Comparison of ENCODE assay signal across 9 cellular contexts in genomic region chr17:81831563-81831956, GRCh38. TPM values are rescaled to one million over a fixed set of nuclear protein-coding genes. Genes with fewer than 3 reads are reported as not detected.
A peak's percentile ranks its signal among the peaks of the same experiment; 100 is the strongest.
DNase-seq lines count a peak whose midpoint lies in the region; ATAC-seq, FAIRE-seq and TF ChIP-seq lines count a peak whose summit lies in the region.
"Had no signal": no experiment of that assay in that cellular context is flagged by ENCODE, and none has a peak within 500 bp of the region (broad histone marks: within the 10 kb centered on the region; RNA-seq: fewer than 3 reads in every experiment).

No MANE protein-coding gene starts in this region.

- H2AFZ ChIP-seq in GM23248: peak overlapping the region; percentile 60

- H3K9ac ChIP-seq in GM23248: peak overlapping the region; percentile 90

- no peaks in the 10 kb centered on the region for H3K36me3 ChIP-seq in GM23248 (ENCODE audit: low read depth)
- H3K36me3 ChIP-seq in mesodermal cell (ENCODE audit: control insufficient read depth, insufficient read depth, low read length): peaks cover 5% of the 10 kb centered on the region

- TF ChIP-seq CTCF in A549 (IDR thresholded peaks at IDR 0.05): no peak

- H3F3A ChIP-seq in GM23248 (ENCODE audit: insufficient read depth): peaks cover 5% of the 10 kb centered on the region; the same call in 1 of the 2 replicates

- no peaks in the 10 kb centered on the region for H3K36me3 Mint-ChIP-seq in activated naive CD4-positive, alpha-beta T cell treated with anti-CD3 and anti-CD28 coated beads, Interleukin-2, amount 10 ng/mL, durations not matched to agents 7 days and 5 days

- H4K20me1 ChIP-seq in GM23248 (ENCODE audit: insufficient read depth): no peaks in the 10 kb centered on the region

- CTCF ChIA-PET in A549 (lab: Yijun Ruan, JAX): interaction anchor here (1.9 kb wide), 1 partner anchor 10 kb away, joined by 5 read pairs; no protein-coding TSS in a partner anchor
- CTCF ChIA-PET in activated naive CD4-positive, alpha-beta T cell treated with anti-CD3 and anti-CD28 coated beads, Interleukin-2, amount 10 ng/mL, durations not matched to agents 7 days and 5 days (lab: Charles Lee): no interaction called here

- TF ChIP-seq EP300 in A549 (IDR thresholded peaks at IDR 0.05): no peak

- peak overlapping the region; percentile 87 for H3K4me3 Mint-ChIP-seq in activated naive CD4-positive, alpha-beta T cell treated with anti-CD3 and anti-CD28 coated beads, Interleukin-2, amount 10 ng/mL, durations not matched to agents 7 days and 5 days

- no peaks in the 10 kb centered on the region for H3K27me3 Mint-ChIP-seq in activated naive CD4-positive, alpha-beta T cell treated with anti-CD3 and anti-CD28 coated beads, Interleukin-2, amount 10 ng/mL, durations not matched to agents 7 days and 5 days

- H3K9me3 Mint-ChIP-seq in activated naive CD4-positive, alpha-beta T cell treated with anti-CD3 and anti-CD28 coated beads, Interleukin-2, amount 10 ng/mL, durations not matched to agents 7 days and 5 days: no peaks in the 10 kb centered on the region

- H3K4me1 ChIP-seq in A549 (peaks cover 21% of the 10 kb centered on the region; the same call in 2 of the 3 replicates), GM23248 (ENCODE audit: insufficient read depth) (peaks cover 7% of the 10 kb centered on the region), mesodermal cell (ENCODE audit: control insufficient read depth, insufficient read depth, low read length, poor library complexity, severe bottlenecking) (no peaks in the 10 kb centered on the region)

- WGBS in A549 (ENCODE audit: missing lambda C conversion rate): 96% methylated on average over 7 of the region's 7 CpGs
- 46 to 60% methylated on average over 7 of the region's 7 CpGs for WGBS in GM23248 (ENCODE audit: low coverage in 1 of 2, low lambda C conversion rate in 2 of 2, missing lambda C conversion rate in 2 of 2), 2 experiments
- WGBS in mesodermal cell (ENCODE audit: insufficient coverage in 2 of 2), 2 experiments: 94 to 98% methylated on average over 4 to 6 of the region's 7 CpGs

- peak overlapping the region; percentile 94 for H3K27ac Mint-ChIP-seq in activated naive CD4-positive, alpha-beta T cell treated with anti-CD3 and anti-CD28 coated beads, Interleukin-2, amount 10 ng/mL, durations not matched to agents 7 days and 5 days

- H3K9me3 ChIP-seq in A549: no peaks in the 10 kb centered on the region
- H3K9me3 ChIP-seq in GM23248 (ENCODE audit: low read depth): no peaks in the 10 kb centered on the region
- H3K9me3 ChIP-seq in mesodermal cell (ENCODE audit: control insufficient read depth, low read length): no peaks in the 10 kb centered on the region

- H3K4me2 ChIP-seq in A549: peak overlapping the region; percentile 99
- H3K4me2 ChIP-seq in GM23248 (ENCODE audit: unreplicated experiment): peak overlapping the region; percentile 86

- no peak for DNase-seq in A549 (ENCODE audit: low read depth in 1 of 2, low spot score in 1 of 2)
- no peak for DNase-seq in GM23248
- DNase-seq in activated naive CD4-positive, alpha-beta T cell treated with anti-CD3 and anti-CD28 coated beads, Interleukin-2, amount 10 ng/mL, durations not matched to agents 7 days and 5 days: no peak
- no peak for DNase-seq in NCI-H345 (lab: John Stamatoyannopoulos, UW)
- DNase-seq in sciatic nerve (ENCODE audit: low spot score): no peak
- no peak for DNase-seq in foreskin melanocyte

- no peak for TF ChIP-seq RAD21 in A549 (conservative IDR thresholded peaks at IDR 0.05 in 1 of 2, IDR thresholded peaks at IDR 0.05 in 1 of 2)

- no peaks in the 10 kb centered on the region for H3K27me3 ChIP-seq in GM23248 (replicated peaks; ENCODE audit: insufficient read depth)

- no peak for FAIRE-seq in A549 (lab: Jason Lieb, UNC)

- no peak for TF ChIP-seq POLR2A in A549 (IDR thresholded peaks at IDR 0.05; ENCODE audit: low read length)

- POLR2A ChIA-PET in A549 (lab: Yijun Ruan, JAX): interaction anchor here (0.6 to 0.8 kb wide), 3 partner anchors 33 to 114 kb away, joined by 3 to 5 read pairs (median 5); no protein-coding TSS in a partner anchor

- H3K4me1 Mint-ChIP-seq in activated naive CD4-positive, alpha-beta T cell treated with anti-CD3 and anti-CD28 coated beads, Interleukin-2, amount 10 ng/mL, durations not matched to agents 7 days and 5 days: peaks cover 27% of the 10 kb centered on the region

- peak overlapping the region in 1 of 2 experiments; percentile 93; a peak in 3 of 6 replicates for H3K27ac ChIP-seq in A549
- peak overlapping the region; percentile 91 for H3K27ac ChIP-seq in GM23248
- no peak overlapping the region for H3K27ac ChIP-seq in mesodermal cell (ENCODE audit: low read depth, low read length, severe bottlenecking)

- in situ Hi-C loops in GM23248 (cut with MboI): no loop called here

- ATAC-seq in A549 (no peak), GM21423 (IDR thresholded peaks at IDR 0.05; ENCODE audit: unreplicated experiment) (no peak), sciatic nerve (no peak)

- intact Hi-C loops in sciatic nerve (cut with DNase I): no loop called here

- peaks cover 51% of the 10 kb centered on the region for H3K79me2 ChIP-seq in GM23248 (ENCODE audit: insufficient read depth)

- no peaks in the 10 kb centered on the region for H3K9me2 ChIP-seq in GM23248 (ENCODE audit: insufficient read depth)

- H3K4me3 ChIP-seq in A549 (no peak overlapping the region), GM23248 (peak overlapping the region; percentile 79), mesodermal cell (ENCODE audit: extremely low read depth, insufficient read depth, low read length, poor library complexity, severe bottlenecking) (peak overlapping the region; percentile 77)

TF ChIP-seq in A549, 52 proteins besides CTCF, POLR2A, EP300 and RAD21 (continues in another document):
- TF ChIP-seq ZC3H11A (IDR thresholded peaks at IDR 0.05) (no peak), FOSL2 (IDR thresholded peaks at IDR 0.05) (no peak), FOSL2 (CRISPR knock-in tag; IDR thresholded peaks at IDR 0.05) (no peak), PHF8 (IDR thresholded peaks at IDR 0.05; ENCODE audit: borderline replicate concordance, low read depth) (no peak), ZNF302 (CRISPR knock-in tag; IDR thresholded peaks at IDR 0.05) (no peak), MAX (IDR thresholded peaks at IDR 0.05) (no peak), TFCP2L1 (CRISPR knock-in tag; IDR thresholded peaks at IDR 0.05) (no peak)

RNA-seq across cellular contexts. Expression of gene MCRIP1, which starts 1.5 kb away (rescaled TPM):
- polyA plus RNA-seq in A549 (2011; rRNA removed): 30.9 and 32.0 TPM in 2 replicates
- polyA plus RNA-seq in A549 (2012; cell fraction: cytosol; rRNA removed): 87.2 and 126 TPM in 2 replicates
- 108 and 113 TPM in 2 replicates for polyA plus RNA-seq in A549 (2012; cell fraction: nucleus; rRNA removed)
- polyA plus RNA-seq in A549 (2017; fragmentation: RNase III; extraction: RNeasy Plus Mini Kit Qiagen cat#74134 plus additional on column Dnase treatment): 43.9 to 51.0 TPM (median 45.1 TPM) in 3 replicates
- 8.6 and 12.1 TPM in 2 replicates for polyA minus RNA-seq in A549 (2011; rRNA and poly(A)+ RNA removed)
- 102 and 135 TPM in 2 replicates for total RNA-seq in GM23248 (2014; rRNA removed; shearing (Covaris generic))
- 145 and 147 TPM in 2 replicates for polyA plus RNA-seq in GM23248 (2016; fragmentation: Nextera tagmentation; extraction: Ambion mirVana)
- 155 TPM for polyA plus RNA-seq in mesodermal cell (2013, experiment 1 of 2)
- 127 TPM for polyA plus RNA-seq in mesodermal cell (2013, experiment 2 of 2)
- total RNA-seq in sciatic nerve: 91.5 TPM

RNA-seq across cellular contexts. Expression of gene PPP1R27, which starts 3.3 kb away (rescaled TPM):
- polyA plus RNA-seq in A549 (2011; rRNA removed) (not detected in 2 replicates), A549 (2017; fragmentation: RNase III; extraction: RNeasy Plus Mini Kit Qiagen cat#74134 plus additional on column Dnase treatment) (0.09 TPM in 1 of 3 replicates, not detected in the others), GM23248 (2016; fragmentation: Nextera tagmentation; extraction: Ambion mirVana) (0.37 TPM in 1 of 2 replicates, not detected in the other)
- polyA plus RNA-seq in A549 (2012; cell fraction: cytosol; rRNA removed): 0.30 and 0.39 TPM in 2 replicates
- polyA plus RNA-seq in A549 (2012; cell fraction: nucleus; rRNA removed): 0.43 and 0.86 TPM in 2 replicates
- not detected in 2 replicates for polyA minus RNA-seq in A549 (2011; rRNA and poly(A)+ RNA removed)
- not detected in 2 replicates for total RNA-seq in GM23248 (2014; rRNA removed; shearing (Covaris generic))
- polyA plus RNA-seq in mesodermal cell (2013, experiment 1 of 2): not detected
- not detected for polyA plus RNA-seq in mesodermal cell (2013, experiment 2 of 2)
- total RNA-seq in sciatic nerve: not detected
- total RNA-seq: lung microvascular endothelial cell had no signal

RNA-seq across cellular contexts. Expression of gene GCGR, which starts 27.6 kb away (rescaled TPM):
- polyA plus RNA-seq in A549 (2011; rRNA removed) (0.05 and 0.19 TPM in 2 replicates), A549 (2017; fragmentation: RNase III; extraction: RNeasy Plus Mini Kit Qiagen cat#74134 plus additional on column Dnase treatment) (0.37 to 0.46 TPM (median 0.45 TPM) in 3 replicates), GM23248 (2016; fragmentation: Nextera tagmentation; extraction: Ambion mirVana) (not detected in 2 replicates)
- 0.33 and 0.53 TPM in 2 replicates for polyA plus RNA-seq in A549 (2012; cell fraction: cytosol; rRNA removed)
- 3.8 and 5.6 TPM in 2 replicates for polyA plus RNA-seq in A549 (2012; cell fraction: nucleus; rRNA removed)
- not detected in 2 replicates for polyA minus RNA-seq in A549 (2011; rRNA and poly(A)+ RNA removed)
- not detected in 2 replicates for total RNA-seq in GM23248 (2014; rRNA removed; shearing (Covaris generic))
- not detected for polyA plus RNA-seq in mesodermal cell (2013, experiment 1 of 2)
- polyA plus RNA-seq in mesodermal cell (2013, experiment 2 of 2): not detected
- 7.8 TPM for total RNA-seq in sciatic nerve
- total RNA-seq: lung microvascular endothelial cell had no signal

RNA-seq across cellular contexts. Expression of gene P4HB, which starts 28.8 kb away (rescaled TPM):
- polyA plus RNA-seq in A549 (2011; rRNA removed) (102 and 285 TPM in 2 replicates), A549 (2017; fragmentation: RNase III; extraction: RNeasy Plus Mini Kit Qiagen cat#74134 plus additional on column Dnase treatment) (606 to 622 TPM (median 607 TPM) in 3 replicates), GM23248 (2016; fragmentation: Nextera tagmentation; extraction: Ambion mirVana) (1,651 and 1,674 TPM in 2 replicates)
- polyA plus RNA-seq in A549 (2012; cell fraction: cytosol; rRNA removed): 93.4 and 125 TPM in 2 replicates
- polyA plus RNA-seq in A549 (2012; cell fraction: nucleus; rRNA removed): 245 and 308 TPM in 2 replicates
- 213 and 224 TPM in 2 replicates for polyA minus RNA-seq in A549 (2011; rRNA and poly(A)+ RNA removed)
- total RNA-seq in GM23248 (2014; rRNA removed; shearing (Covaris generic)): 3,203 and 4,003 TPM in 2 replicates
- 764 TPM for polyA plus RNA-seq in mesodermal cell (2013, experiment 1 of 2)
- polyA plus RNA-seq in mesodermal cell (2013, experiment 2 of 2): 720 TPM
- 248 TPM for total RNA-seq in sciatic nerve

RNA-seq across cellular contexts. Expression of gene ARHGDIA, which starts 39.6 kb away (rescaled TPM):
- 44.3 and 64.0 TPM in 2 replicates for polyA plus RNA-seq in A549 (2011; rRNA removed)
- 289 and 364 TPM in 2 replicates for polyA plus RNA-seq in A549 (2012; cell fraction: cytosol; rRNA removed)
- 444 and 691 TPM in 2 replicates for polyA plus RNA-seq in A549 (2012; cell fraction: nucleus; rRNA removed)
- 497 to 567 TPM (median 503 TPM) in 3 replicates for polyA plus RNA-seq in A549 (2017; fragmentation: RNase III; extraction: RNeasy Plus Mini Kit Qiagen cat#74134 plus additional on column Dnase treatment)
- polyA minus RNA-seq in A549 (2011; rRNA and poly(A)+ RNA removed): 45.3 and 70.2 TPM in 2 replicates
- total RNA-seq in GM23248 (2014; rRNA removed; shearing (Covaris generic)): 193 and 208 TPM in 2 replicates
- 310 and 313 TPM in 2 replicates for polyA plus RNA-seq in GM23248 (2016; fragmentation: Nextera tagmentation; extraction: Ambion mirVana)
- 299 TPM for polyA plus RNA-seq in mesodermal cell (2013, experiment 1 of 2)
- 262 TPM for polyA plus RNA-seq in mesodermal cell (2013, experiment 2 of 2)
- total RNA-seq in sciatic nerve: 387 TPM
